Comparison of ENCODE assay signal across 19 cellular contexts in the genomic region with DNA sequence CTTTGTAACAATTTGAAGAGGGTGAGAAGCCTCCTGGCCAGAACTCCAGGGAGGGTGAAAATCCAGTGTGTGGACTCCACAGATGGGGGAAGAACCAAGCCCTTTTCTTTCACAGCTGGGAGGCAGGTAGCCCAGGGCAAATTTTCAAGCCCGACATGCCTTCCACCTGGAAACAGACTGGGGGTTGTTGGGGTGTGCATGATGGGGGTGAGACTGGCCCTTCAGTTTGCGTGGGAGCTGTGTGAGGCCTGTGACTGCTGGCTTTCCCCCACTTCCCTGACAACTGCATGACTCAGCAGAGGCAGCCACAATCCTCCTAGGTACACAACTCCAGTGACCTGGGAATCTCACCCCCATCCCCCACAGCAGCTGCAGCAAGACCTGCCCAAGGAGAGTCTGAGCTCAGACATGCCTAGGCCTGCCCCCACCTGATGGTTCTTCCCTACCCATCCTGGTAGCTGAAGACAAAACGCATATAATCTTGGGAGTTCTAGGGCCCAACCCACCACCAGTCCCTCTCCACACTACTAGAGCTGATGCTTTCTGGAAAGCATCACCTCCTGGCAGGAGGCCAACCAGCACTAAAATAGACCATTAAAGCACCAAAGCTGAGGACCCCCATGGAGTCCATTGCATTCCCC.
A peak's percentile ranks its signal among the peaks of the same experiment; 100 is the strongest.
DNase-seq lines count a peak whose midpoint lies in the region; ATAC-seq and FAIRE-seq lines count a peak whose summit lies in the region.
"Had no signal": no experiment of that assay in that cellular context is flagged by ENCODE, and none has a peak within 500 bp of the region (broad histone marks: within the 10 kb centered on the region; RNA-seq: fewer than 3 reads in every experiment).

No MANE protein-coding gene starts in this region.

- H3K27ac Mint-ChIP-seq in activated CD4-positive, alpha-beta T cell treated with anti-CD3 and anti-CD28 coated beads, Interleukin-2, amount 10 ng/mL, durations not matched to agents 24 days and 14 days = no peak overlapping the region
- H3K27ac Mint-ChIP-seq: activated CD4-positive, alpha-beta memory T cell treated with anti-CD3 and anti-CD28 coated beads, Interleukin-2, amount 10 ng/mL, durations not matched to agents 7 days and 5 days had no signal

- no peaks in the 10 kb centered on the region for H3F3A ChIP-seq in GM23248 (ENCODE audit: insufficient read depth)

- no peak overlapping the region for H3K4me3 Mint-ChIP-seq in activated CD4-positive, alpha-beta T cell treated with anti-CD3 and anti-CD28 coated beads, Interleukin-2, amount 10 ng/mL, durations not matched to agents 24 days and 14 days
- H3K4me3 Mint-ChIP-seq: activated CD4-positive, alpha-beta memory T cell treated with anti-CD3 and anti-CD28 coated beads, Interleukin-2, amount 10 ng/mL, durations not matched to agents 7 days and 5 days had no signal

- H3K27ac ChIP-seq in GM23248 = no peak overlapping the region
- H3K27ac ChIP-seq: colonic mucosa, stomach had no signal

- FAIRE-seq in RCC 7860 (lab: Jason Lieb, UNC) = peak; percentile 48
- FAIRE-seq: K562 had no signal

- no peaks in the 10 kb centered on the region for H4K20me1 ChIP-seq in GM23248 (ENCODE audit: insufficient read depth)

- H2AFZ ChIP-seq in GM23248 = 0 out of 2 replicates have a peak overlapping the region, but pooled peaks have one; percentile 24

- no peak overlapping the region for H3K9ac ChIP-seq in GM23248

- H3K27me3 ChIP-seq in GM23248 (replicated peaks; ENCODE audit: insufficient read depth) = no peaks in the 10 kb centered on the region
- H3K27me3 ChIP-seq: BE2C, colonic mucosa, stomach had no signal

- no peaks in the 10 kb centered on the region for H3K27me3 Mint-ChIP-seq in activated CD4-positive, alpha-beta T cell treated with anti-CD3 and anti-CD28 coated beads, Interleukin-2, amount 10 ng/mL, durations not matched to agents 24 days and 14 days
- H3K27me3 Mint-ChIP-seq: activated CD4-positive, alpha-beta memory T cell treated with anti-CD3 and anti-CD28 coated beads, Interleukin-2, amount 10 ng/mL, durations not matched to agents 7 days and 5 days had no signal

- H3K4me2 ChIP-seq in GM23248 (ENCODE audit: unreplicated experiment) = no peak overlapping the region

- H3K4me3 ChIP-seq in GM23248 = no peak overlapping the region
- H3K4me3 ChIP-seq: colonic mucosa, K562, stomach had no signal

- peaks cover 6% of the 10 kb centered on the region; the same call in 1 of the 2 replicates for H3K4me1 ChIP-seq in GM23248 (ENCODE audit: insufficient read depth)
- H3K4me1 ChIP-seq: BE2C, colonic mucosa, stomach had no signal

- no peaks in the 10 kb centered on the region for H3K4me1 Mint-ChIP-seq in activated CD4-positive, alpha-beta T cell treated with anti-CD3 and anti-CD28 coated beads, Interleukin-2, amount 10 ng/mL, durations not matched to agents 24 days and 14 days
- H3K4me1 Mint-ChIP-seq: activated CD4-positive, alpha-beta memory T cell treated with anti-CD3 and anti-CD28 coated beads, Interleukin-2, amount 10 ng/mL, durations not matched to agents 7 days and 5 days had no signal

- H3K36me3 ChIP-seq in GM23248 (ENCODE audit: low read depth) = no peaks in the 10 kb centered on the region
- H3K36me3 ChIP-seq: BE2C, colonic mucosa, stomach had no signal

- H3K9me2 ChIP-seq in GM23248 (ENCODE audit: insufficient read depth) = peaks cover 4% of the 10 kb centered on the region; the same call in 1 of the 2 replicates

- DNase-seq in COLO668 (lab: John Stamatoyannopoulos, UW; ENCODE audit: unreplicated experiment) (peak; percentile 22), GM23248 (no peak), RCC 7860 (ENCODE audit: low spot score) (peak; percentile 63), iris pigment epithelial cell (ENCODE audit: low read depth) (peak; percentile 16), mesenteric fat pad (ENCODE audit: low spot score) (no peak)
- no peak for DNase-seq in stimulated activated CD4-positive, alpha-beta T cell treated with anti-CD3 and anti-CD28 coated beads, Interleukin-2, amount 100 ng/mL, for 24 hours
- DNase-seq in activated CD4-positive, alpha-beta T cell treated with anti-CD3 and anti-CD28 coated beads, Interleukin-2, amount 10 ng/mL, durations not matched to agents 24 days and 14 days = no peak
- DNase-seq: activated CD4-positive, alpha-beta memory T cell treated with anti-CD3 and anti-CD28 coated beads, Interleukin-2, amount 10 ng/mL, durations not matched to agents 7 days and 5 days; amniotic stem cell; BE2C; colonic mucosa; EL; erythroblast; HCEC 1CT; NCI-H1930; stomach had no signal

- H3K36me3 Mint-ChIP-seq in activated CD4-positive, alpha-beta T cell treated with anti-CD3 and anti-CD28 coated beads, Interleukin-2, amount 10 ng/mL, durations not matched to agents 24 days and 14 days (ENCODE audit: low read depth) = no peaks in the 10 kb centered on the region

- H3K9me3 Mint-ChIP-seq in activated CD4-positive, alpha-beta T cell treated with anti-CD3 and anti-CD28 coated beads, Interleukin-2, amount 10 ng/mL, durations not matched to agents 24 days and 14 days = no peaks in the 10 kb centered on the region
- H3K9me3 Mint-ChIP-seq: activated CD4-positive, alpha-beta memory T cell treated with anti-CD3 and anti-CD28 coated beads, Interleukin-2, amount 10 ng/mL, durations not matched to agents 7 days and 5 days had no signal

- H3K79me2 ChIP-seq in GM23248 (ENCODE audit: insufficient read depth) = no peaks in the 10 kb centered on the region

- no peak for ATAC-seq in GM18861 (IDR thresholded peaks at IDR 0.05; ENCODE audit: unreplicated experiment)
- ATAC-seq: K562, left lobe of liver had no signal

- H3K9me3 ChIP-seq in GM23248 (ENCODE audit: low read depth) = no peaks in the 10 kb centered on the region
- H3K9me3 ChIP-seq: BE2C, colonic mucosa, stomach had no signal

- 79 to 81% methylated on average over 3 of the region's 3 CpGs for WGBS in GM23248 (ENCODE audit: low coverage in 1 of 2, low lambda C conversion rate in 2 of 2, missing lambda C conversion rate in 2 of 2), 2 experiments

- in situ Hi-C loops in GM23248 (cut with MboI) = no loop called here

- intact Hi-C loops in activated CD4-positive, alpha-beta T cell treated with anti-CD3 and anti-CD28 coated beads, Interleukin-2, amount 10 ng/mL, durations not matched to agents 24 days and 14 days (cut with micrococcal nuclease) = no loop called here

Comparison
In these comparisons a context has a peak if more than half of its experiments do, and no peak if none do; other contexts are left out.
1. DNase-seq: peak in COLO668 (single experiment), RCC 7860 (single experiment) and iris pigment epithelial cell (single experiment); none in GM23248 (single experiment), mesenteric fat pad (single experiment), stimulated activated CD4-positive, alpha-beta T cell treated with anti-CD3 and anti-CD28 coated beads, Interleukin-2, amount 100 ng/mL, for 24 hours (0 of 2) and activated CD4-positive, alpha-beta T cell treated with anti-CD3 and anti-CD28 coated beads, Interleukin-2, amount 10 ng/mL, durations not matched to agents 24 days and 14 days (single experiment).